ENCODE assay signal across 8 cellular contexts in the genomic region with DNA sequence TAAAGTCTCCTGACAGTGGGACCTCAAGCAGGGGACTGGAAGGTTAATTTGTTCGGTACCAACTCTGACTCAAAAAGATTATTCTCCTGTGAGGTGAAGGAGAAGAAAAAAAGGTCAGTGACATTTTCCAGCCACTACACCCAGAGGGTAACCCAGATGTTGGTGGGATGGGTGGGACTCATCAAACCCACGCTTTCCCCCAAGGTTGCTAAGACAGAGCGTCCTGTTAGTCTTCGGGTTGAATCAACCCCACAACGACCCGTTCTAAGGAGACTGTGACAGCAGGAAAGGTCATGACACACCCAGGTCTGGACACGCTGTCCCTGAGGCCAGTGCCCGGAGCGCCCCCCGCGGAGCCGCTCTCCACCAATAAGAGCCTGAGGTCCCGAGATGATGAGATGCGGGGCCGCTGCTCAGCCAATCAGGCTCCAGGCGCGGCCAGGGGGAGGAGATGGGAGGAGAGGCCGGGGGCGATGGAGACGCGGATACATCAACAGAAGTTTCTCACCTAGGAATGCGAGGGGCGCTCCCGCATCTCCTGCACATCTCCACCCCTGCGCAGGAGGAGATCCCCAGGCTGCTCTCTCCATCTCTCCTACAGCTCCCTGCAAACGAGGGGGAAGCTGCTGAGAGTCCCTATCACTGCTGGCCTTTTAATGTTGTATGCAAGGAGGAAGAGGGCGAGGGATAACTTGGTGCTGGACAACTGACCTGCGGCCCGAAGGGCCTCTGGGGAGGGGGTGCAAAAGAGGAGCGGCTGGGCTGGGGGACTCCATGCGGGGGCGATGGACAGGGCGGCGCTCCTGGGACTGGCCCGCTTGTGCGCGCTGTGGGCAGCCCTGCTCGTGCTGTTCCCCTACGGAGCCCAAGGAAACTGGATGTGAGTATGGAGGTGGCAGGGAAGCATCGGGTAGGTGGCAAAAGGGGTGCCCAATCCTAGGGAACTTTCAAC. TPM values are rescaled to one million over a fixed set of nuclear protein-coding genes. Genes with fewer than 3 reads are reported as not detected.
DNase-seq lines count a peak whose midpoint lies in the region; ATAC-seq and TF ChIP-seq lines count a peak whose summit lies in the region.

A gene with protein sequence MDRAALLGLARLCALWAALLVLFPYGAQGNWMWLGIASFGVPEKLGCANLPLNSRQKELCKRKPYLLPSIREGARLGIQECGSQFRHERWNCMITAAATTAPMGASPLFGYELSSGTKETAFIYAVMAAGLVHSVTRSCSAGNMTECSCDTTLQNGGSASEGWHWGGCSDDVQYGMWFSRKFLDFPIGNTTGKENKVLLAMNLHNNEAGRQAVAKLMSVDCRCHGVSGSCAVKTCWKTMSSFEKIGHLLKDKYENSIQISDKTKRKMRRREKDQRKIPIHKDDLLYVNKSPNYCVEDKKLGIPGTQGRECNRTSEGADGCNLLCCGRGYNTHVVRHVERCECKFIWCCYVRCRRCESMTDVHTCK (plus strand): TSS at position 493 of the 952 bp plus-strand sequence. CDS start 293 bp downstream, at position 786.

- no peaks in the 10 kb centered on the region for H3K36me3 Mint-ChIP-seq in glutamatergic neuron (ENCODE audit: unreplicated experiment)

- peak within 1 kb of the TSS; percentile 56 for H3K4me3 ChIP-seq in retinal pigment epithelial cell (ENCODE audit: low read length)

- ATAC-seq in SK-N-SH treated with all-trans-retinoic acid at 6 μM for 48 hours (peak; percentile 65), HG03520 (IDR thresholded peaks at IDR 0.05; ENCODE audit: unreplicated experiment) (no peak)
- no peak for ATAC-seq in activated CD4-positive, CD25-positive, alpha-beta regulatory T cell treated with anti-CD3 and anti-CD28 coated beads, Interleukin-2, amount 50 U/mL, for 24 hours

- peaks cover 2% of the 10 kb centered on the region for H3K9me3 Mint-ChIP-seq in glutamatergic neuron (ENCODE audit: unreplicated experiment)

- TF ChIP-seq CTCF in glutamatergic neuron (IDR thresholded peaks at IDR 0.05; ENCODE audit: partially characterized antibody, unreplicated experiment): no peak
- no peak for TF ChIP-seq CTCF in retinal pigment epithelial cell (conservative IDR thresholded peaks at IDR 0.05; ENCODE audit: low read depth, low read length)

- H3K4me1 Mint-ChIP-seq in glutamatergic neuron (ENCODE audit: low read depth, unreplicated experiment): peaks cover 3% of the 10 kb centered on the region

- H3K27me3 Mint-ChIP-seq in glutamatergic neuron (ENCODE audit: unreplicated experiment): peaks cover 6% of the 10 kb centered on the region

- DNase-seq in NCI-H82 (lab: John Stamatoyannopoulos, UW): peak; percentile 42
- DNase-seq in NCI-H82 treated with DMSO at 0.1 percent for 48 hours (lab: John Stamatoyannopoulos, UW; ENCODE audit: unreplicated experiment): no peak
- DNase-seq in glutamatergic neuron: peak; percentile 69
- no peak for DNase-seq in retinal pigment epithelial cell (ENCODE audit: low read depth)
- no peak for DNase-seq in activated effector memory CD4-positive, alpha-beta T cell treated with Interleukin-2 at 50 U/mL for 16 hours

- no peak within 1 kb of the TSS for H3K27ac Mint-ChIP-seq in glutamatergic neuron (ENCODE audit: unreplicated experiment)

- peak within 1 kb of the TSS; percentile 92 for H3K4me3 Mint-ChIP-seq in glutamatergic neuron (ENCODE audit: unreplicated experiment)

TF ChIP-seq in SK-N-SH treated with all-trans-retinoic acid at 6 μM for 48 hours, 23 proteins besides CTCF, POLR2A, EP300 and RAD21:
- no peak for TF ChIP-seq ZFP3 (CRISPR knock-in tag; IDR thresholded peaks at IDR 0.05)
- TF ChIP-seq ISL1 (CRISPR knock-in tag; IDR thresholded peaks at IDR 0.05): no peak
- TF ChIP-seq CSDC2 (CRISPR knock-in tag; IDR thresholded peaks at IDR 0.05): no peak
- no peak for TF ChIP-seq ZC3H10 (CRISPR knock-in tag; IDR thresholded peaks at IDR 0.05)
- TF ChIP-seq ESRRG (CRISPR knock-in tag; IDR thresholded peaks at IDR 0.05): no peak
- TF ChIP-seq RARB (CRISPR knock-in tag; IDR thresholded peaks at IDR 0.05): no peak
- TF ChIP-seq, protein P1, sequence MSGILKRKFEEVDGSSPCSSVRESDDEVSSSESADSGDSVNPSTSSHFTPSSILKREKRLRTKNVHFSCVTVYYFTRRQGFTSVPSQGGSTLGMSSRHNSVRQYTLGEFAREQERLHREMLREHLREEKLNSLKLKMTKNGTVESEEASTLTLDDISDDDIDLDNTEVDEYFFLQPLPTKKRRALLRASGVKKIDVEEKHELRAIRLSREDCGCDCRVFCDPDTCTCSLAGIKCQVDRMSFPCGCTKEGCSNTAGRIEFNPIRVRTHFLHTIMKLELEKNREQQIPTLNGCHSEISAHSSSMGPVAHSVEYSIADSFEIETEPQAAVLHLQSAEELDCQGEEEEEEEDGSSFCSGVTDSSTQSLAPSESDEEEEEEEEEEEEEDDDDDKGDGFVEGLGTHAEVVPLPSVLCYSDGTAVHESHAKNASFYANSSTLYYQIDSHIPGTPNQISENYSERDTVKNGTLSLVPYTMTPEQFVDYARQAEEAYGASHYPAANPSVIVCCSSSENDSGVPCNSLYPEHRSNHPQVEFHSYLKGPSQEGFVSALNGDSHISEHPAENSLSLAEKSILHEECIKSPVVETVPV (CRISPR knock-in tag; IDR thresholded peaks at IDR 0.05): no peak
- no peak for TF ChIP-seq PPARA (CRISPR knock-in tag; IDR thresholded peaks at IDR 0.05; ENCODE audit: borderline replicate concordance)
- TF ChIP-seq POU6F1 (CRISPR knock-in tag; IDR thresholded peaks at IDR 0.05; ENCODE audit: borderline replicate concordance, low read depth): no peak
- TF ChIP-seq TOX (CRISPR knock-in tag; IDR thresholded peaks at IDR 0.05; ENCODE audit: borderline replicate concordance): no peak
- no peak for TF ChIP-seq GLIS3 (CRISPR knock-in tag; IDR thresholded peaks at IDR 0.05)
- no peak for TF ChIP-seq ZNF8 (CRISPR knock-in tag; IDR thresholded peaks at IDR 0.05)
TF ChIP-seq in SK-N-SH treated with all-trans-retinoic acid at 6 μM for 48 hours: peak in this region for 0.

RNA-seq across cellular contexts. Expression of the gene that starts here (rescaled TPM):
- total RNA-seq in glutamatergic neuron (ENCODE audit: unreplicated experiment): not detected

Comparison
In these comparisons a context has a peak if more than half of its experiments do, and no peak if none do; other contexts are left out.
1. Peak in DNase-seq in glutamatergic neuron; RNA of the gene not detected or under 1 TPM.